8 cellular contexts compared by ENCODE assay signal in the genomic region with DNA sequence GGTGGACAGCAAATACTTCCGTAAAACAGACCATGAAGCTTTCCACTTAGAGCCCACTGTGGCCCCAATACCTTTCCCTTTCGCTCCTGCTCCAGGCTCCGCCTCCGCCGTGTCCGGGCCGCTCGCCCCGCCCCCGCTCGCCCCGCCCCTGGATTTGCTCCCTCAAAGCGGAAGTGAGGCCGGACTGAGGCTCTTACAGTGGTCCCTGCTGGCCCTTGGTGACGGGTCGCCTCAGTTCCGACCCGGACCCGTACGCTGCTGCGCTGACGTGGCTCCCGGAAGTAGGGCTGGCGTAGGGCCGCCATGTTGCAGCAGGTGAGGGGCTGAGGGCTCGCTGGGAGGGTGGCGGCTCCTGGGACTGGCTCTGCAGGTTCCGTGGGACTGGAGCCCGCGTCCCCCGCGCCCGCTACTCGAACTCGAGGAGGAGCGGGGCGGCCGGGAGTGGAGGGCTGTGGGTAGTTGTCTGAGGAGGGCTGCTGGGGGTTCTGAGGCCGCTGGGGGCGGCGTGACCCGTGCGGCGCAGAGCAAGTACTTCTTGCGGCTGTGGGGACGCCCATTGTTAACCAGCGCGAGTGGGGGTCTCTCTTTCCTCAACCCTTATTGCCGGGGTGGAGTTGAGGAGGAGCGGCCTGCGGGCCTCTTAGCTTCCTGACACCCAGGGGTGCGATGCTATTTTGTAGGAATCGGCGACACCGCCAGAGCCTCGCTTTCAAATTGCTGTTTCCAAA. TPM values are rescaled to one million over a fixed set of nuclear protein-coding genes. Genes with fewer than 3 reads are reported as not detected.
DNase-seq lines count a peak whose midpoint lies in the region; ATAC-seq and TF ChIP-seq lines count a peak whose summit lies in the region.
"Not testable (repeated sequence)": the region's sequence is repeated elsewhere in the genome, so short reads cannot be mapped to it uniquely, and the experiment has no call there.

TSS of gene TVP23B (plus strand) at position 193 of the 728 bp plus-strand sequence. CDS start at position 304, 111 bp downstream.

- not testable (repeated sequence) for H3K9me3 ChIP-seq in HUES48 (ENCODE audit: control insufficient read depth, insufficient read depth, low read length); NT2/D1 (ENCODE audit: insufficient read depth, low read length); endodermal cell (ENCODE audit: control insufficient read depth, low read length)

- not testable (repeated sequence) for BruUV-seq in Calu3 (replicated peaks; lab: Mats Ljungman, UMichigan)

- H3K27ac ChIP-seq in HUES48 (ENCODE audit: low read depth, low read length) (peak within 1 kb of the TSS; percentile 61), endodermal cell (ENCODE audit: low read depth, low read length) (peak within 1 kb of the TSS; percentile 57)

- peak within 1 kb of the TSS; percentile 84 for H3K9ac ChIP-seq in HUES48 (ENCODE audit: low read depth, low read length)
- H3K9ac ChIP-seq in NT2/D1 (ENCODE audit: insufficient read length, low read depth), result peak within 1 kb of the TSS; percentile 50
- peak within 1 kb of the TSS; percentile 80 for H3K9ac ChIP-seq in endodermal cell (ENCODE audit: extremely low read depth, low read length, poor library complexity, severe bottlenecking)

- CTCF ChIA-PET in Calu3 (lab: Charles Lee); activated CD8-positive, alpha-beta memory T cell treated with anti-CD3 and anti-CD28 coated beads, Interleukin-2, amount 10 ng/mL, durations not matched to agents 7 days and 5 days (lab: Charles Lee): not testable (repeated sequence)

- H3K27me3 Mint-ChIP-seq in Calu3 (ENCODE audit: unreplicated experiment); activated CD8-positive, alpha-beta memory T cell treated with anti-CD3 and anti-CD28 coated beads, Interleukin-2, amount 10 ng/mL, durations not matched to agents 7 days and 5 days; endodermal cell (ENCODE audit: insufficient read depth): not testable (repeated sequence)

- not testable (repeated sequence) for H3K27me3 ChIP-seq in HUES48 (ENCODE audit: control insufficient read depth, insufficient read depth, low read length); NT2/D1 (ENCODE audit: insufficient read depth, insufficient read length); endodermal cell (ENCODE audit: control insufficient read depth, insufficient read depth, low read length, poor library complexity, severe bottlenecking)

- peaks cover 12% of the 10 kb centered on the region for H3K36me3 Mint-ChIP-seq in Calu3 (ENCODE audit: insufficient read depth, unreplicated experiment)
- not testable (repeated sequence) for H3K36me3 Mint-ChIP-seq in activated CD8-positive, alpha-beta memory T cell treated with anti-CD3 and anti-CD28 coated beads, Interleukin-2, amount 10 ng/mL, durations not matched to agents 7 days and 5 days; endodermal cell (ENCODE audit: low read depth)

- ATAC-seq in GM21423 (IDR thresholded peaks at IDR 0.05; ENCODE audit: unreplicated experiment), result peak; percentile 99
- ATAC-seq in activated CD8-positive, alpha-beta memory T cell treated with anti-CD3 and anti-CD28 coated beads, Interleukin-2, amount 10 ng/mL, durations not matched to agents 7 days and 5 days, result peak; percentile 99

- 0% methylated on average over 28 of the region's 56 CpGs; no CpG with 5 or more reads in 1 of the 2 experiments for WGBS in endodermal cell (ENCODE audit: insufficient coverage in 1 of 2, insufficient read length in 1 of 2), 2 experiments

- not testable (repeated sequence) for H3K9me3 Mint-ChIP-seq in Calu3 (ENCODE audit: low read depth, unreplicated experiment); activated CD8-positive, alpha-beta memory T cell treated with anti-CD3 and anti-CD28 coated beads, Interleukin-2, amount 10 ng/mL, durations not matched to agents 7 days and 5 days (ENCODE audit: low read depth); endodermal cell

- TF ChIP-seq CTCF in Calu3 (IDR thresholded peaks at IDR 0.05; ENCODE audit: unreplicated experiment); endodermal cell (conservative IDR thresholded peaks at IDR 0.05): not testable (repeated sequence)

- intact Hi-C loops in Calu3 (cut with micrococcal nuclease; ENCODE audit: unreplicated experiment), result not testable (repeated sequence)

- H3K4me3 Mint-ChIP-seq in Calu3 (ENCODE audit: low read depth, unreplicated experiment) (peak within 1 kb of the TSS; percentile 77), endodermal cell (peak within 1 kb of the TSS; percentile 66)
- H3K4me3 Mint-ChIP-seq in activated CD8-positive, alpha-beta memory T cell treated with anti-CD3 and anti-CD28 coated beads, Interleukin-2, amount 10 ng/mL, durations not matched to agents 7 days and 5 days, result peak within 1 kb of the TSS; percentile 83

- not testable (repeated sequence) for H3K4me1 Mint-ChIP-seq in Calu3 (ENCODE audit: low read depth, unreplicated experiment)
- H3K4me1 Mint-ChIP-seq in activated CD8-positive, alpha-beta memory T cell treated with anti-CD3 and anti-CD28 coated beads, Interleukin-2, amount 10 ng/mL, durations not matched to agents 7 days and 5 days, result peaks cover 25% of the 10 kb centered on the region
- peaks cover 13% of the 10 kb centered on the region for H3K4me1 Mint-ChIP-seq in endodermal cell

- H3K27ac Mint-ChIP-seq in Calu3 (ENCODE audit: unreplicated experiment), result peak within 1 kb of the TSS; percentile 95
- H3K27ac Mint-ChIP-seq in activated CD8-positive, alpha-beta memory T cell treated with anti-CD3 and anti-CD28 coated beads, Interleukin-2, amount 10 ng/mL, durations not matched to agents 7 days and 5 days, result peak within 1 kb of the TSS; percentile 92
- peak within 1 kb of the TSS; percentile 87 for H3K27ac Mint-ChIP-seq in endodermal cell

- H3K36me3 ChIP-seq in HUES48 (ENCODE audit: control insufficient read depth, insufficient read depth, low read length); NT2/D1 (ENCODE audit: insufficient read depth, insufficient read length, low read length); endodermal cell (ENCODE audit: control insufficient read depth, insufficient read depth, low read length): not testable (repeated sequence)

- H3K4me3 ChIP-seq in HUES48 (ENCODE audit: low read depth, low read length) (peak within 1 kb of the TSS; percentile 69), NT2/D1 (ENCODE audit: insufficient read length, low read depth) (peak within 1 kb of the TSS; percentile 42), endodermal cell (ENCODE audit: low read length) (peak within 1 kb of the TSS; percentile 73)

- peak; percentile 90 for DNase-seq in Calu3
- DNase-seq in NT2/D1 (ENCODE audit: low read depth, low spot score), result peak; percentile 77
- peak; percentile 98 for DNase-seq in activated CD8-positive, alpha-beta memory T cell treated with anti-CD3 and anti-CD28 coated beads, Interleukin-2, amount 10 ng/mL, durations not matched to agents 7 days and 5 days
- DNase-seq in endodermal cell, result peak; percentile 100
- peak; percentile 98 for DNase-seq in mesenteric fat pad (ENCODE audit: low spot score)
- peak; percentile 92 for DNase-seq in stimulated activated CD8-positive, alpha-beta memory T cell treated with anti-CD3 and anti-CD28 coated beads, Interleukin-15, amount 100 ng/mL, for 1 hour (ENCODE audit: low read depth)

- not testable (repeated sequence) for H3K4me1 ChIP-seq in HUES48 (ENCODE audit: control insufficient read depth, insufficient read depth, low read length); NT2/D1 (ENCODE audit: insufficient read depth, insufficient read length); endodermal cell (ENCODE audit: control insufficient read depth, insufficient read depth, low read length)

RNA-seq across cellular contexts. Expression of gene TVP23B, which starts in this region (rescaled TPM):
- total RNA-seq in Calu3 (2022) (34.5 and 38.4 TPM in 2 replicates), endodermal cell (10 to 100 TPM; 28.1 to 39.7 TPM), mesenteric fat pad (41.1 TPM)
- 10 to 100 TPM; 23.9 to 31.1 TPM for total RNA-seq in activated CD8-positive, alpha-beta memory T cell treated with anti-CD3 and anti-CD28 coated beads, Interleukin-2, amount 10 ng/mL, durations not matched to agents 7 days and 5 days
- 31.4 TPM for polyA plus RNA-seq in endodermal cell (2013, experiment 1 of 2)
- 29.6 TPM for polyA plus RNA-seq in endodermal cell (2013, experiment 2 of 2)

Comparison
In these comparisons a context has a peak if more than half of its experiments do, and no peak if none do; other contexts are left out.
1. Peak in every context shown above with its lines: DNase-seq, ATAC-seq, H3K4me3 ChIP-seq and H3K27ac ChIP-seq.